1 cellular context compared by ENCODE assay signal in genomic region chr19:17281391-17282304, GRCh38.
TF ChIP-seq lines count a peak whose summit lies in the region.

ANKLE1 (plus strand) TSS chr19:17281901; CDS start chr19:17281921, 20 bp downstream.

TF ChIP-seq in K562, 482 proteins besides CTCF, POLR2A, EP300 and RAD21 (continued from another document):
- TF ChIP-seq ZNF592 (IDR thresholded peaks at IDR 0.05) = peak; percentile 61; the same call in 1 of the 2 replicates
- peak; percentile 68 to 70 for TF ChIP-seq NRF1 (conservative IDR thresholded peaks at IDR 0.05 in 1 of 2, IDR thresholded peaks at IDR 0.05 in 1 of 2)
- 0 out of 2 replicates have a peak, but pooled peaks have one; percentile 29 for TF ChIP-seq LCOR (CRISPR knock-in tag; IDR thresholded peaks at IDR 0.05)
- peak; percentile 66 for TF ChIP-seq SPI1 (IDR thresholded peaks at IDR 0.05; ENCODE audit: borderline replicate concordance, low read depth, low read length)
- TF ChIP-seq POLR2G (IDR thresholded peaks at IDR 0.05; ENCODE audit: low read depth, low read length) = peak; percentile 74
- TF ChIP-seq MGA (IDR thresholded peaks at IDR 0.05) = peak; percentile 94
- no peak for TF ChIP-seq KLF6 (CRISPR knock-in tag; IDR thresholded peaks at IDR 0.05; ENCODE audit: borderline replicate concordance)
- no peak for TF ChIP-seq ZNF431 (CRISPR knock-in tag; IDR thresholded peaks at IDR 0.05)
- no peak for TF ChIP-seq ZSCAN32 (CRISPR knock-in tag; IDR thresholded peaks at IDR 0.05)
- no peak for TF ChIP-seq ZNF253 (CRISPR knock-in tag; conservative IDR thresholded peaks at IDR 0.05)
- no peak for TF ChIP-seq MEF2A (IDR thresholded peaks at IDR 0.05; ENCODE audit: control insufficient read depth, low read depth, low read length)
- 0 out of 2 replicates have a peak, but pooled peaks have one; percentile 14 for TF ChIP-seq POLR2AphosphoS5 (IDR thresholded peaks at IDR 0.05; ENCODE audit: control insufficient read depth, insufficient read depth, low read depth, low read length)
- TF ChIP-seq ZNF24 (IDR thresholded peaks at IDR 0.05) = no peak
- no peak for TF ChIP-seq ZNF444 (CRISPR knock-in tag; IDR thresholded peaks at IDR 0.05)
- peak; percentile 41 for TF ChIP-seq TAL1 (IDR thresholded peaks at IDR 0.05)
- TF ChIP-seq ZBTB12 (CRISPR knock-in tag; IDR thresholded peaks at IDR 0.05) = no peak
- peak; percentile 94 for TF ChIP-seq ZBTB33 (CRISPR knock-in tag; IDR thresholded peaks at IDR 0.05)
- TF ChIP-seq MYC (IDR thresholded peaks at IDR 0.05; ENCODE audit: low read depth, low read length) = peak; percentile 61; the same call in 1 of the 2 replicates
- TF ChIP-seq MYC (CRISPR knock-in tag; IDR thresholded peaks at IDR 0.05; ENCODE audit: borderline replicate concordance, low read depth) = no peak
- TF ChIP-seq RBFOX2 (IDR thresholded peaks at IDR 0.05; ENCODE audit: low read depth, low read length) = peak; percentile 52; the same call in 1 of the 2 replicates
- no peak for TF ChIP-seq GATAD2A (IDR thresholded peaks at IDR 0.05)
- no peak for TF ChIP-seq KDM5B (IDR thresholded peaks at IDR 0.05; ENCODE audit: insufficient replicate concordance, low read depth, low read length)
- peak; percentile 50; the same call in 1 of the 2 replicates for TF ChIP-seq EP400 (IDR thresholded peaks at IDR 0.05)
- peak; percentile 49; the same call in 1 of the 2 replicates for TF ChIP-seq CXXC5 (CRISPR knock-in tag; IDR thresholded peaks at IDR 0.05)
- no peak for TF ChIP-seq KAT8 (IDR thresholded peaks at IDR 0.05; ENCODE audit: low read depth)
- peak; percentile 44; the same call in 1 of the 2 replicates for TF ChIP-seq DPF2 (IDR thresholded peaks at IDR 0.05)
- peak; percentile 88 to 98 for TF ChIP-seq E2F6 (IDR thresholded peaks at IDR 0.05; ENCODE audit: borderline replicate concordance in 1 of 2, extremely low read depth in 1 of 2, insufficient read depth in 1 of 2, insufficient read length in 1 of 2, low read depth in 1 of 2, low read length in 1 of 2, poor library complexity in 1 of 2, severe bottlenecking in 1 of 2)
